Comparison of ENCODE assay signal across 8 cellular contexts in the genomic region with DNA sequence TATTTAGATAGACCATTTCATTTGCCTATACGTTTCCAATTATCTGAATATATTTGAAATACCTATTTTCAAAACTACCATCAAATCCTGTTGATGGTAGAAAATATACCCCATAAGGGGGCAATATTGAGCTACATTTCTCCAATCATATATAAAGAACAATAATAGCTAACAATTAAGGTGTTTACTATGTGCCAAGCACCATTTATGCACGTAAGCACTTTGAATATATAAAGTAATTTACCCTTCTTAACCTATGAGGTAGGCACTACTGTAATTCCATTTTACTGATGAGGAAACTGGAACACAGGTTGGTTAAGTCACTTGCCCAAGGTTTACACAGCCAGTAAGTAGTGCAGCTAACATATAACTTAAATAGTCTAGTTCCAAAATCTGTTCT.
DNase-seq lines count a peak whose midpoint lies in the region; ATAC-seq, FAIRE-seq and TF ChIP-seq lines count a peak whose summit lies in the region.
"Had no signal": no experiment of that assay in that cellular context is flagged by ENCODE, and none has a peak within 500 bp of the region (broad histone marks: within the 10 kb centered on the region; RNA-seq: fewer than 3 reads in every experiment).

No MANE protein-coding gene starts in this region.

- H3K9me3 Mint-ChIP-seq in activated T-helper 1 cell treated with anti-CD3 and anti-CD28 coated beads, Interleukin-12 subunit alpha, Interleukin-12 subunit beta, Interleukin-2, Interleukin-4 antibody, amounts not matched to agents 30 ng/mL and 10 ng/mL and 1 ng/mL, durations not matched to agents 14 hours and 24 hours and 36 hours = no peaks in the 10 kb centered on the region

- no peak for ATAC-seq in K562
- no peak for ATAC-seq in esophagus mucosa
- no peak for ATAC-seq in HG02763 (IDR thresholded peaks at IDR 0.05; ENCODE audit: unreplicated experiment)

- POLR2A ChIA-PET in K562 (lab: Yijun Ruan, JAX) = no interaction called here

- peak in 2 of 3 experiments; percentile 27 to 48; a peak in 2 of 6 replicates for TF ChIP-seq CTCF in K562 (IDR thresholded peaks at IDR 0.05 in 2 of 3, conservative IDR thresholded peaks at IDR 0.05 in 1 of 3; ENCODE audit: insufficient read depth in 2 of 3, low read depth in 1 of 3, low read length in 3 of 3)

- H3K27ac ChIP-seq in K562 (ENCODE audit: extremely low read depth, low read depth, low read length) = no peak overlapping the region
- H3K27ac ChIP-seq: neutrophil had no signal

- intact Hi-C loops in K562 (cut with micrococcal nuclease) = no loop called here
- intact Hi-C loops in activated T-helper 1 cell treated with anti-CD3 and anti-CD28 coated beads, Interleukin-12 subunit alpha, Interleukin-12 subunit beta, Interleukin-2, Interleukin-4 antibody, amounts not matched to agents 30 ng/mL and 10 ng/mL and 1 ng/mL, durations not matched to agents 14 hours and 24 hours and 36 hours (cut with micrococcal nuclease) = loop anchor here (1.0 to 2.0 kb wide), 3 partner anchors 78 to 344 kb away; no protein-coding TSS in a partner anchor

- H3K4me3 ChIP-seq in K562 = no peak overlapping the region

- H3K9me3 ChIP-seq in K562 (replicated peaks; ENCODE audit: control insufficient read depth, insufficient read depth, low read depth, low read length) = no peaks in the 10 kb centered on the region
- H3K9me3 ChIP-seq: neutrophil had no signal

- 0% methylated on average over 2 of the region's 2 CpGs for WGBS in K562 (ENCODE audit: insufficient coverage, low coverage, missing lambda C conversion rate)

- TF ChIP-seq RAD21 in K562 (CRISPR knock-in tag; conservative IDR thresholded peaks at IDR 0.05 in 1 of 2, IDR thresholded peaks at IDR 0.05 in 1 of 2) = peak in 1 of 2 experiments; percentile 50; a peak in 3 of 4 replicates

- H3K4me2 ChIP-seq in K562 (ENCODE audit: insufficient read depth, low read length) = no peak overlapping the region

- no peaks in the 10 kb centered on the region for H3K4me1 Mint-ChIP-seq in activated T-helper 1 cell treated with anti-CD3 and anti-CD28 coated beads, Interleukin-12 subunit alpha, Interleukin-12 subunit beta, Interleukin-2, Interleukin-4 antibody, amounts not matched to agents 30 ng/mL and 10 ng/mL and 1 ng/mL, durations not matched to agents 14 hours and 24 hours and 36 hours (ENCODE audit: low read depth)

- H2AFZ ChIP-seq in K562 (ENCODE audit: low read depth, low read length) = no peak overlapping the region

- no peak overlapping the region for H3K4me3 Mint-ChIP-seq in activated T-helper 1 cell treated with anti-CD3 and anti-CD28 coated beads, Interleukin-12 subunit alpha, Interleukin-12 subunit beta, Interleukin-2, Interleukin-4 antibody, amounts not matched to agents 30 ng/mL and 10 ng/mL and 1 ng/mL, durations not matched to agents 14 hours and 24 hours and 36 hours

- no peaks in the 10 kb centered on the region for H4K20me1 ChIP-seq in K562 (replicated peaks; ENCODE audit: control insufficient read depth, insufficient read depth, low read length)

- no peak overlapping the region for H3K9ac ChIP-seq in K562 (ENCODE audit: insufficient read depth in 1 of 2, low read depth in 2 of 2, low read length in 2 of 2)

- H3K36me3 Mint-ChIP-seq in activated T-helper 1 cell treated with anti-CD3 and anti-CD28 coated beads, Interleukin-12 subunit alpha, Interleukin-12 subunit beta, Interleukin-2, Interleukin-4 antibody, amounts not matched to agents 30 ng/mL and 10 ng/mL and 1 ng/mL, durations not matched to agents 14 hours and 24 hours and 36 hours (ENCODE audit: low read depth) = peaks cover 9% of the 10 kb centered on the region

- no TSS peak for BruUV-seq in K562 (replicated peaks; lab: Mats Ljungman, UMichigan)

- no peaks in the 10 kb centered on the region for H3K27me3 ChIP-seq in K562 (ENCODE audit: control insufficient read depth in 2 of 2, insufficient read depth in 2 of 2, low read length in 2 of 2)
- H3K27me3 ChIP-seq: neutrophil had no signal

- H3K79me2 ChIP-seq in K562 (ENCODE audit: control insufficient read depth, insufficient read depth, low read length) = no peaks in the 10 kb centered on the region

- H3K4me1 ChIP-seq in K562 (replicated peaks in 1 of 2; ENCODE audit: control insufficient read depth in 2 of 2, insufficient read depth in 2 of 2, low read length in 2 of 2) = no peaks in the 10 kb centered on the region

- H3K27ac Mint-ChIP-seq in activated T-helper 1 cell treated with anti-CD3 and anti-CD28 coated beads, Interleukin-12 subunit alpha, Interleukin-12 subunit beta, Interleukin-2, Interleukin-4 antibody, amounts not matched to agents 30 ng/mL and 10 ng/mL and 1 ng/mL, durations not matched to agents 14 hours and 24 hours and 36 hours = no peak overlapping the region

- no peak for FAIRE-seq in K562 (lab: Jason Lieb, UNC)

- H3K36me3 ChIP-seq in K562 (ENCODE audit: control insufficient read depth, insufficient read depth, low read length) = no peaks in the 10 kb centered on the region

- TF ChIP-seq POLR2A in K562 (conservative IDR thresholded peaks at IDR 0.05) = no peak

- CTCF ChIA-PET in K562 (lab: Yijun Ruan, JAX; ENCODE audit: low intra/inter-chr PET ratio) = interaction anchor here (1.2 to 1.6 kb wide), 3 partner anchors 342 to 344 kb away, joined by 3 to 6 read pairs (median 4); no protein-coding TSS in a partner anchor

- in situ Hi-C loops in K562 (cut with MboI) = loop anchor here (10.0 kb wide), 1 partner anchor 344 kb away; no protein-coding TSS in a partner anchor

- DNase-seq in GF-D8 (lab: John Stamatoyannopoulos, UW) (peak; percentile 11), MV-4-11 (lab: John Stamatoyannopoulos, UW) (peak; percentile 26), K562 (ENCODE audit: extremely low read depth in 1 of 4, low spot score in 3 of 4) (peak in 1 of 4 experiments; percentile 9), medulla oblongata (ENCODE audit: extremely low spot score) (peak; percentile 54)
- DNase-seq in activated T-helper 1 cell treated with anti-CD3 and anti-CD28 coated beads, Interleukin-12 subunit alpha, Interleukin-12 subunit beta, Interleukin-2, Interleukin-4 antibody, amounts not matched to agents 30 ng/mL and 10 ng/mL and 1 ng/mL, durations not matched to agents 14 hours and 24 hours and 36 hours (ENCODE audit: low spot score) = no peak

- no peaks in the 10 kb centered on the region for H3K27me3 Mint-ChIP-seq in activated T-helper 1 cell treated with anti-CD3 and anti-CD28 coated beads, Interleukin-12 subunit alpha, Interleukin-12 subunit beta, Interleukin-2, Interleukin-4 antibody, amounts not matched to agents 30 ng/mL and 10 ng/mL and 1 ng/mL, durations not matched to agents 14 hours and 24 hours and 36 hours (ENCODE audit: insufficient read depth)

- H3K9me1 ChIP-seq in K562 (ENCODE audit: control insufficient read depth, insufficient read depth, low read length) = no peaks in the 10 kb centered on the region

- TF ChIP-seq EP300 in K562 (IDR thresholded peaks at IDR 0.05; ENCODE audit: low read length) = no peak

TF ChIP-seq in K562, 482 proteins besides CTCF, POLR2A, EP300 and RAD21:
- TF ChIP-seq SRSF3 (IDR thresholded peaks at IDR 0.05; ENCODE audit: insufficient read depth, low read length) = no peak
- no peak for TF ChIP-seq SPI1 (IDR thresholded peaks at IDR 0.05; ENCODE audit: borderline replicate concordance, low read depth, low read length)
- TF ChIP-seq, protein P1, sequence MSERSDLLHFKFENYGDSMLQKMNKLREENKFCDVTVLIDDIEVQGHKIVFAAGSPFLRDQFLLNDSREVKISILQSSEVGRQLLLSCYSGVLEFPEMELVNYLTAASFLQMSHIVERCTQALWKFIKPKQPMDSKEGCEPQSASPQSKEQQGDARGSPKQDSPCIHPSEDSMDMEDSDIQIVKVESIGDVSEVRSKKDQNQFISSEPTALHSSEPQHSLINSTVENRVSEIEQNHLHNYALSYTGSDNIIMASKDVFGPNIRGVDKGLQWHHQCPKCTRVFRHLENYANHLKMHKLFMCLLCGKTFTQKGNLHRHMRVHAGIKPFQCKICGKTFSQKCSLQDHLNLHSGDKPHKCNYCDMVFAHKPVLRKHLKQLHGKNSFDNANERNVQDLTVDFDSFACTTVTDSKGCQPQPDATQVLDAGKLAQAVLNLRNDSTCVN (CRISPR knock-in tag; IDR thresholded peaks at IDR 0.05) = no peak
- no peak for TF ChIP-seq NR4A1 (CRISPR knock-in tag; IDR thresholded peaks at IDR 0.05)
- no peak for TF ChIP-seq NR4A1 (tag; IDR thresholded peaks at IDR 0.05)
- no peak for TF ChIP-seq KAT7 (CRISPR knock-in tag; IDR thresholded peaks at IDR 0.05; ENCODE audit: borderline replicate concordance)
- no peak for TF ChIP-seq ZSCAN32 (CRISPR knock-in tag; IDR thresholded peaks at IDR 0.05)
